15 cellular contexts compared by ENCODE assay signal in genomic region chr3:197248341-197248740, GRCh38. TPM values are rescaled to one million over a fixed set of nuclear protein-coding genes. Genes with fewer than 3 reads are reported as not detected.
DNase-seq lines count a peak whose midpoint lies in the region; ATAC-seq, FAIRE-seq and TF ChIP-seq lines count a peak whose summit lies in the region.
"Had no signal": no experiment of that assay in that cellular context is flagged by ENCODE, and none has a peak within 500 bp of the region (broad histone marks: within the 10 kb centered on the region; RNA-seq: fewer than 3 reads in every experiment).

No MANE protein-coding gene starts in this region.

- no peak for TF ChIP-seq CTCF in PC-3 (conservative IDR thresholded peaks at IDR 0.05; ENCODE audit: low read depth, low read length)
- no peak for TF ChIP-seq CTCF in endodermal cell (conservative IDR thresholded peaks at IDR 0.05)

- H3K36me3 ChIP-seq in PC-3 (ENCODE audit: low read depth, low read length): peaks cover 87% of the 10 kb centered on the region
- H3K36me3 ChIP-seq in endodermal cell (ENCODE audit: control insufficient read depth, insufficient read depth, low read length): peaks cover 80% of the 10 kb centered on the region

- H3K4me3 ChIP-seq in PC-3 (ENCODE audit: low read length) (peak overlapping the region; percentile 19; the same call in 1 of the 2 replicates), endodermal cell (ENCODE audit: low read length) (peak overlapping the region; percentile 27)
- H3K4me3 ChIP-seq: A549 had no signal

- POLR2A ChIA-PET in PC-3 (lab: Charles Lee; ENCODE audit: unreplicated experiment): no interaction called here

- H3K27ac ChIP-seq in PC-3 (ENCODE audit: low read length) (no peak overlapping the region), endodermal cell (ENCODE audit: low read depth, low read length) (no peak overlapping the region)
- H3K27ac ChIP-seq: A549 had no signal

- H3K4me1 Mint-ChIP-seq in endodermal cell: no peaks in the 10 kb centered on the region
- H3K4me1 Mint-ChIP-seq in activated T-cell treated with anti-CD3 and anti-CD28 coated beads, Interleukin-2, amount 50 U/mL, for 24 hours (ENCODE audit: low read depth): peaks cover 23% of the 10 kb centered on the region
- H3K4me1 Mint-ChIP-seq: H9 had no signal

- H3K4me2 ChIP-seq in PC-3 (ENCODE audit: low read length): no peak overlapping the region
- H3K4me2 ChIP-seq: A549 had no signal

- DNase-seq in H54 (ENCODE audit: insufficient read length, low spot score): no peak
- DNase-seq in PC-3: no peak
- DNase-seq in endodermal cell: no peak
- DNase-seq in cerebellum (ENCODE audit: low spot score): no peak
- DNase-seq in A172 (ENCODE audit: low spot score): no peak
- DNase-seq in activated CD4-positive, alpha-beta T cell treated with anti-CD3 and anti-CD28 coated beads, Interleukin-2, amount 50 U/mL, for 1 hour: no peak
- no peak for DNase-seq in activated T-cell treated with anti-CD3 and anti-CD28 coated beads, Interleukin-2, amount 50 U/mL, for 24 hours
- DNase-seq: AML-193; Calu3; CD8-positive, alpha-beta T cell; DMS79 treated with DMSO at 0.1 percent for 48 hours; GOT3; H9 had no signal

- H3K4me1 ChIP-seq in PC-3 (ENCODE audit: insufficient read depth, low read length) (no peaks in the 10 kb centered on the region), endodermal cell (ENCODE audit: control insufficient read depth, insufficient read depth, low read length) (no peaks in the 10 kb centered on the region)
- H3K4me1 ChIP-seq: A549 had no signal

- no peak for ATAC-seq in PC-3
- ATAC-seq: A549; CD8-positive, alpha-beta T cell had no signal

- no peak overlapping the region for H3K9ac ChIP-seq in PC-3 (ENCODE audit: low read length)
- no peak overlapping the region for H3K9ac ChIP-seq in endodermal cell (ENCODE audit: extremely low read depth, low read length, poor library complexity, severe bottlenecking)

- 98 to 100% methylated on average over 4 of the region's 4 CpGs for WGBS in endodermal cell (ENCODE audit: insufficient coverage in 1 of 2, insufficient read length in 1 of 2), 2 experiments

- H3K27ac Mint-ChIP-seq in endodermal cell: no peak overlapping the region
- no peak overlapping the region for H3K27ac Mint-ChIP-seq in activated T-cell treated with anti-CD3 and anti-CD28 coated beads, Interleukin-2, amount 50 U/mL, for 24 hours
- H3K27ac Mint-ChIP-seq: CD8-positive, alpha-beta T cell; H9 had no signal

- H3K79me2 ChIP-seq in PC-3 (ENCODE audit: low read length): peaks cover 80% of the 10 kb centered on the region

- H3K27me3 ChIP-seq in PC-3 (ENCODE audit: low read length) (no peaks in the 10 kb centered on the region), endodermal cell (ENCODE audit: control insufficient read depth, insufficient read depth, low read length, poor library complexity, severe bottlenecking) (no peaks in the 10 kb centered on the region)

- H3K27me3 Mint-ChIP-seq in endodermal cell (ENCODE audit: insufficient read depth): no peaks in the 10 kb centered on the region
- H3K27me3 Mint-ChIP-seq in activated T-cell treated with anti-CD3 and anti-CD28 coated beads, Interleukin-2, amount 50 U/mL, for 24 hours: no peaks in the 10 kb centered on the region

- no peak for TF ChIP-seq POLR2A in H54 (IDR thresholded peaks at IDR 0.05; ENCODE audit: low read depth, low read length)

- BruUV-seq in PC-3 (replicated peaks; lab: Mats Ljungman, UMichigan): no TSS peak

- H3K9me3 Mint-ChIP-seq in endodermal cell: peaks cover 73% of the 10 kb centered on the region
- H3K9me3 Mint-ChIP-seq in activated T-cell treated with anti-CD3 and anti-CD28 coated beads, Interleukin-2, amount 50 U/mL, for 24 hours: peaks cover 51% of the 10 kb centered on the region

- H3K9me2 ChIP-seq in PC-3 (replicated peaks; ENCODE audit: low read length): no peaks in the 10 kb centered on the region

- peaks cover 88% of the 10 kb centered on the region for H3K36me3 Mint-ChIP-seq in endodermal cell (ENCODE audit: low read depth)
- peaks cover 97% of the 10 kb centered on the region for H3K36me3 Mint-ChIP-seq in activated T-cell treated with anti-CD3 and anti-CD28 coated beads, Interleukin-2, amount 50 U/mL, for 24 hours (ENCODE audit: low read depth)

- H3F3A ChIP-seq in PC-3 (ENCODE audit: low read length, unreplicated experiment): no peaks in the 10 kb centered on the region

- H3K4me3 Mint-ChIP-seq in endodermal cell: no peak overlapping the region
- H3K4me3 Mint-ChIP-seq in activated T-cell treated with anti-CD3 and anti-CD28 coated beads, Interleukin-2, amount 50 U/mL, for 24 hours: no peak overlapping the region
- H3K4me3 Mint-ChIP-seq: CD8-positive, alpha-beta T cell; H9 had no signal

- no peak overlapping the region for H2AFZ ChIP-seq in PC-3 (ENCODE audit: low read length)

- no peaks in the 10 kb centered on the region for H4K20me1 ChIP-seq in PC-3 (ENCODE audit: low read length)

- peak; percentile 15 for FAIRE-seq in H54 (lab: Jason Lieb, UNC)
- FAIRE-seq: A549, GM12892 had no signal

- CTCF ChIA-PET in PC-3 (lab: Charles Lee): no interaction called here

- peaks cover 40% of the 10 kb centered on the region for H3K9me3 ChIP-seq in PC-3 (ENCODE audit: low read length)
- peaks cover 96% of the 10 kb centered on the region for H3K9me3 ChIP-seq in endodermal cell (ENCODE audit: control insufficient read depth, low read length)

- intact Hi-C loops in PC-3 (cut with micrococcal nuclease): no loop called here

RNA-seq across cellular contexts. Expression of gene DLG1, which starts 50.1 kb away (rescaled TPM):
- total RNA-seq in PC-3 (2014; rRNA removed) (60.8 and 77.8 TPM in 2 replicates), endodermal cell (10 to 100 TPM; 78.7 to 96.9 TPM), cerebellum (69.2 TPM)
- 68.2 TPM for polyA plus RNA-seq in endodermal cell (2013, experiment 1 of 2)
- 64.7 TPM for polyA plus RNA-seq in endodermal cell (2013, experiment 2 of 2)
- 144 and 148 TPM in 2 replicates for total RNA-seq in A172 (2014; rRNA removed; shearing (Covaris generic))
